In the genomic region with DNA sequence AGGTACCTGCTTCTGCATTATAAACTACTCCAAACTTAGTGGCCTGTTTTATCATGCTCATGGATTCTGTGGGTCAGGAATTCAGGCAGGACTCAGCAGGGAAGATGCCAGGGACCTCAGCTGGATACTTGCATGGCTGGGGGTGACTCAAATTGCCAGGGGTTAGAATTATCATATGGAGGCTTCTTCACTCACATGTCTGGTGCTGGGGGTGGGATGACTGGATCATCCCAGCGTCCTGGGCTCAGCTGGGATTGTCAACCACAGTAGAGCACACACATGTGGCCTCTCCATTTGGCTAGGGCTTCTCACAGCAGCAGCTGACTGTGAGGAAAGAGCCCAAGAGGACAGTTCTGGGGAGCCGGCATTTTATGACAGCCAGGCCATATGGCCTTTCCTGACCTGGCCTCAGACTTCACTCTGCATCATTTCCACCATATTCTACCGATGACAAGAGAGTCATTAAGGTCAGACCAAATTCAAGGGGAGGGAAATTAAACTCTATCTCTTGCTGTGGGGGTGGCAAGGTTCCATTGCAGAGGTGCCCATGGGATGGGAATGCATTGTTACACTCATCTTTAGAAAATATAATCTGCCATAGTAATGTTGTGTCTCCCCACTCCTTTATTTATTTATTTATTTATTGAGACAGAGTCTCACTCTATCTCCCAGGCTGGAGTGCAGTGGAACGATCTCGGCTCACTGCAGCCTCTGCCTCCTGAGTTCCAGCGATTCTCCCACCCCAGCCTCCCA, we compare ENCODE assay signal across 30 cellular contexts. TPM values are rescaled to one million over a fixed set of nuclear protein-coding genes. Genes with fewer than 3 reads are reported as not detected.
"Had no signal": no experiment of that assay in that cellular context is flagged by ENCODE, and none has a peak within 500 bp of the region (broad histone marks: within the 10 kb centered on the region; RNA-seq: fewer than 3 reads in every experiment).

No MANE protein-coding gene starts in this region.

- H3K27me3 Mint-ChIP-seq: activated naive CD8-positive, alpha-beta T cell treated with anti-CD3 and anti-CD28 coated beads, Interleukin-2, amount 10 ng/mL, durations not matched to agents 7 days and 5 days had no signal

- H3K4me3 ChIP-seq: colonic mucosa, dorsolateral prefrontal cortex, hepatocyte, left ventricle myocardium inferior, right lobe of liver, stomach, suprapubic skin, transverse colon had no signal

- DNase-seq: activated CD4-positive, alpha-beta T cell treated with anti-CD3 and anti-CD28 coated beads for 1 hour; activated CD8-positive, alpha-beta memory T cell treated with anti-CD3 and anti-CD28 coated beads, Interleukin-2, amount 50 U/mL, for 48 hours; activated naive CD4-positive, alpha-beta T cell; activated naive CD8-positive, alpha-beta T cell treated with anti-CD3 and anti-CD28 coated beads, Interleukin-2, amount 10 ng/mL, durations not matched to agents 7 days and 5 days; activated T-cell treated with anti-CD3 and anti-CD28 coated beads, Interleukin-2, amount 50 U/mL, for 4 hours; amygdala; colonic mucosa; dorsolateral prefrontal cortex; kidney glomerular epithelial cell; left ventricle myocardium inferior; midbrain; occipital lobe; posterior cingulate gyrus; right lobe of liver; small intestine; stimulated activated CD4-positive, alpha-beta T cell treated with anti-CD3 and anti-CD28 coated beads, Interleukin-2, amount 100 ng/mL, for 24 hours; stomach; T-helper 1 cell; transverse colon; WERI-Rb-1 had no signal

- H3K27me3 ChIP-seq: colonic mucosa, dorsolateral prefrontal cortex, hepatocyte, right lobe of liver, stomach, suprapubic skin, transverse colon had no signal

- H3K9me3 Mint-ChIP-seq: activated naive CD8-positive, alpha-beta T cell treated with anti-CD3 and anti-CD28 coated beads, Interleukin-2, amount 10 ng/mL, durations not matched to agents 7 days and 5 days; activated T-cell treated with anti-CD3 and anti-CD28 coated beads, Interleukin-2, amount 50 U/mL, for 4 hours; activated T-helper 2 cell treated with anti-CD3 and anti-CD28 coated beads, Interferon-gamma antibody, Interleukin-2, Interleukin-4, amounts not matched to agents 10 μg/mL and 5 μg/mL and 100 μg/mL, durations not matched to agents 14 hours and 24 hours and 36 hours; nephron; stimulated activated effector memory CD8-positive, alpha-beta T cell treated with anti-CD3 and anti-CD28 coated beads, Interleukin-12 subunit alpha, Interleukin-12 subunit beta, amount 100 ng/mL, for 72 hours had no signal

- ATAC-seq: activated T-cell treated with anti-CD3 and anti-CD28 coated beads, Interleukin-2, amount 50 U/mL, for 4 hours; right lobe of liver; stimulated activated effector memory CD8-positive, alpha-beta T cell treated with anti-CD3 and anti-CD28 coated beads, Interleukin-12 subunit alpha, Interleukin-12 subunit beta, amount 100 ng/mL, for 72 hours had no signal

- H3K36me3 ChIP-seq: colonic mucosa, left ventricle myocardium inferior, right lobe of liver, stomach, suprapubic skin, transverse colon, WERI-Rb-1 had no signal

- H3K9me3 ChIP-seq: colonic mucosa, left ventricle myocardium inferior, right lobe of liver, stomach, suprapubic skin, transverse colon had no signal

- H2AFZ ChIP-seq: hepatocyte had no signal

- H3K27ac ChIP-seq: colonic mucosa, dorsolateral prefrontal cortex, hepatocyte, left ventricle myocardium inferior, right lobe of liver, stomach, suprapubic skin, WERI-Rb-1 had no signal

- H3K4me3 Mint-ChIP-seq: activated naive CD8-positive, alpha-beta T cell treated with anti-CD3 and anti-CD28 coated beads, Interleukin-2, amount 10 ng/mL, durations not matched to agents 7 days and 5 days; activated T-cell treated with anti-CD3 and anti-CD28 coated beads, Interleukin-2, amount 50 U/mL, for 4 hours; nephron; stimulated activated effector memory CD8-positive, alpha-beta T cell treated with anti-CD3 and anti-CD28 coated beads, Interleukin-12 subunit alpha, Interleukin-12 subunit beta, amount 100 ng/mL, for 72 hours had no signal

- H3K4me2 ChIP-seq: hepatocyte had no signal

- H3K36me3 Mint-ChIP-seq: activated naive CD8-positive, alpha-beta T cell treated with anti-CD3 and anti-CD28 coated beads, Interleukin-2, amount 10 ng/mL, durations not matched to agents 7 days and 5 days had no signal

- H3K79me2 ChIP-seq: hepatocyte had no signal

- H3K27ac Mint-ChIP-seq: activated naive CD8-positive, alpha-beta T cell treated with anti-CD3 and anti-CD28 coated beads, Interleukin-2, amount 10 ng/mL, durations not matched to agents 7 days and 5 days; activated T-helper 2 cell treated with anti-CD3 and anti-CD28 coated beads, Interferon-gamma antibody, Interleukin-2, Interleukin-4, amounts not matched to agents 10 μg/mL and 5 μg/mL and 100 μg/mL, durations not matched to agents 14 hours and 24 hours and 36 hours; nephron; stimulated activated effector memory CD8-positive, alpha-beta T cell treated with anti-CD3 and anti-CD28 coated beads, Interleukin-12 subunit alpha, Interleukin-12 subunit beta, amount 100 ng/mL, for 72 hours had no signal

RNA-seq across cellular contexts. Expression of a gene that starts 11.9 kb away (rescaled TPM):
- total RNA-seq: left ventricle myocardium inferior had no signal

RNA-seq across cellular contexts. Expression of a gene that starts 20.8 kb away (rescaled TPM):
- total RNA-seq: activated CD8-positive, alpha-beta memory T cell treated with anti-CD3 and anti-CD28 coated beads for 36 hours; activated naive CD8-positive, alpha-beta T cell treated with anti-CD3 and anti-CD28 coated beads, Interleukin-2, amount 10 ng/mL, durations not matched to agents 7 days and 5 days; activated T-cell treated with anti-CD3 and anti-CD28 coated beads, Interleukin-2, amount 50 U/mL, for 4 hours; activated T-helper 2 cell treated with anti-CD3 and anti-CD28 coated beads, Interferon-gamma antibody, Interleukin-2, Interleukin-4, amounts not matched to agents 10 μg/mL and 5 μg/mL and 100 μg/mL, durations not matched to agents 14 hours and 24 hours and 36 hours; bronchial epithelial cell; colonic mucosa; dorsolateral prefrontal cortex; fibroblast of villous mesenchyme; glomerular endothelial cell; hepatocyte; left ventricle myocardium inferior; lung microvascular endothelial cell; occipital lobe; right lobe of liver; stomach; suprapubic skin; transverse colon had no signal

RNA-seq across cellular contexts. Expression of a gene that starts 37.0 kb away (rescaled TPM):
- total RNA-seq: activated CD8-positive, alpha-beta memory T cell treated with anti-CD3 and anti-CD28 coated beads for 36 hours; activated T-cell treated with anti-CD3 and anti-CD28 coated beads, Interleukin-2, amount 50 U/mL, for 4 hours; activated T-helper 2 cell treated with anti-CD3 and anti-CD28 coated beads, Interferon-gamma antibody, Interleukin-2, Interleukin-4, amounts not matched to agents 10 μg/mL and 5 μg/mL and 100 μg/mL, durations not matched to agents 14 hours and 24 hours and 36 hours; bronchial epithelial cell; colonic mucosa; dorsolateral prefrontal cortex; fibroblast of villous mesenchyme; glomerular endothelial cell; hepatocyte; left ventricle myocardium inferior; lung microvascular endothelial cell; occipital lobe; stomach had no signal
